In genomic region chr2:15766303-15766861, GRCh38 we compare ENCODE assay signal across 1 cellular context.
TF ChIP-seq lines count a peak whose summit lies in the region.

No MANE protein-coding gene starts in this region.

TF ChIP-seq in HepG2, 621 proteins besides CTCF, POLR2A, EP300 and RAD21 (continued from another document and continues in another):
- no peak for TF ChIP-seq SATB2 (CRISPR knock-in tag; IDR thresholded peaks at IDR 0.05)
- TF ChIP-seq FIP1L1 (IDR thresholded peaks at IDR 0.05; ENCODE audit: borderline replicate concordance, insufficient read depth, low read depth, low read length) = no peak
- peak; percentile 57 for TF ChIP-seq CEBPG (CRISPR knock-in tag; IDR thresholded peaks at IDR 0.05)
- no peak for TF ChIP-seq PRDM4 (CRISPR knock-in tag; IDR thresholded peaks at IDR 0.05; ENCODE audit: borderline replicate concordance)
- no peak for TF ChIP-seq ZNF275 (CRISPR knock-in tag; IDR thresholded peaks at IDR 0.05; ENCODE audit: borderline replicate concordance)
- TF ChIP-seq ZNF557 (CRISPR knock-in tag; IDR thresholded peaks at IDR 0.05) = no peak
- no peak for TF ChIP-seq NFYB (CRISPR knock-in tag; IDR thresholded peaks at IDR 0.05)
- TF ChIP-seq ZNF264 (CRISPR knock-in tag; IDR thresholded peaks at IDR 0.05) = peak; percentile 69
- TF ChIP-seq, protein P1, sequence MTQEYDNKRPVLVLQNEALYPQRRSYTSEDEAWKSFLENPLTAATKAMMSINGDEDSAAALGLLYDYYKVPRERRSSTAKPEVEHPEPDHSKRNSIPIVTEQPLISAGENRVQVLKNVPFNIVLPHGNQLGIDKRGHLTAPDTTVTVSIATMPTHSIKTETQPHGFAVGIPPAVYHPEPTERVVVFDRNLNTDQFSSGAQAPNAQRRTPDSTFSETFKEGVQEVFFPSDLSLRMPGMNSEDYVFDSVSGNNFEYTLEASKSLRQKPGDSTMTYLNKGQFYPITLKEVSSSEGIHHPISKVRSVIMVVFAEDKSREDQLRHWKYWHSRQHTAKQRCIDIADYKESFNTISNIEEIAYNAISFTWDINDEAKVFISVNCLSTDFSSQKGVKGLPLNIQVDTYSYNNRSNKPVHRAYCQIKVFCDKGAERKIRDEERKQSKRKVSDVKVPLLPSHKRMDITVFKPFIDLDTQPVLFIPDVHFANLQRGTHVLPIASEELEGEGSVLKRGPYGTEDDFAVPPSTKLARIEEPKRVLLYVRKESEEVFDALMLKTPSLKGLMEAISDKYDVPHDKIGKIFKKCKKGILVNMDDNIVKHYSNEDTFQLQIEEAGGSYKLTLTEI (CRISPR knock-in tag; conservative IDR thresholded peaks at IDR 0.05) = no peak
- TF ChIP-seq ZNF318 (CRISPR knock-in tag; IDR thresholded peaks at IDR 0.05) = no peak
- TF ChIP-seq CBFB (CRISPR knock-in tag; IDR thresholded peaks at IDR 0.05) = peak; percentile 96
- TF ChIP-seq FOXA1 (IDR thresholded peaks at IDR 0.05) = peak; percentile 66
- peak; percentile 98 for TF ChIP-seq FOXA1 (CRISPR knock-in tag; IDR thresholded peaks at IDR 0.05)
- peak; percentile 35; the same call in 1 of the 2 replicates for TF ChIP-seq PHF8 (CRISPR knock-in tag; IDR thresholded peaks at IDR 0.05)
- no peak for TF ChIP-seq AHR (CRISPR knock-in tag; IDR thresholded peaks at IDR 0.05)
- peak; percentile 100 for TF ChIP-seq NR2F2 (IDR thresholded peaks at IDR 0.05; ENCODE audit: borderline replicate concordance, low read depth)
- TF ChIP-seq ZNF256 (CRISPR knock-in tag; conservative IDR thresholded peaks at IDR 0.05) = no peak
- TF ChIP-seq ZNF703 (CRISPR knock-in tag; IDR thresholded peaks at IDR 0.05; ENCODE audit: borderline replicate concordance) = peak; percentile 100
- TF ChIP-seq, protein P2, sequence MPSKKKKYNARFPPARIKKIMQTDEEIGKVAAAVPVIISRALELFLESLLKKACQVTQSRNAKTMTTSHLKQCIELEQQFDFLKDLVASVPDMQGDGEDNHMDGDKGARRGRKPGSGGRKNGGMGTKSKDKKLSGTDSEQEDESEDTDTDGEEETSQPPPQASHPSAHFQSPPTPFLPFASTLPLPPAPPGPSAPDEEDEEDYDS (CRISPR knock-in tag; IDR thresholded peaks at IDR 0.05) = no peak
- no peak for TF ChIP-seq SIN3B (IDR thresholded peaks at IDR 0.05; ENCODE audit: low read length)
- no peak for TF ChIP-seq ZNF790 (CRISPR knock-in tag; IDR thresholded peaks at IDR 0.05; ENCODE audit: borderline replicate concordance)
- TF ChIP-seq SIX1 (CRISPR knock-in tag; IDR thresholded peaks at IDR 0.05; ENCODE audit: borderline replicate concordance) = peak; percentile 87
- no peak for TF ChIP-seq ZNF879 (CRISPR knock-in tag; IDR thresholded peaks at IDR 0.05)
- no peak for TF ChIP-seq ATAD3A (CRISPR knock-in tag; IDR thresholded peaks at IDR 0.05)
- peak; percentile 49; the same call in 1 of the 2 replicates for TF ChIP-seq ARID4A (CRISPR knock-in tag; IDR thresholded peaks at IDR 0.05; ENCODE audit: borderline replicate concordance)
- TF ChIP-seq TOE1 (CRISPR knock-in tag; IDR thresholded peaks at IDR 0.05) = peak; percentile 89; the same call in 1 of the 2 replicates
- TF ChIP-seq PREB (CRISPR knock-in tag; IDR thresholded peaks at IDR 0.05) = no peak
- TF ChIP-seq ZNF232 (CRISPR knock-in tag; IDR thresholded peaks at IDR 0.05; ENCODE audit: borderline replicate concordance) = no peak
- TF ChIP-seq SCMH1 (CRISPR knock-in tag; IDR thresholded peaks at IDR 0.05; ENCODE audit: borderline replicate concordance) = no peak
- TF ChIP-seq, protein P3, sequence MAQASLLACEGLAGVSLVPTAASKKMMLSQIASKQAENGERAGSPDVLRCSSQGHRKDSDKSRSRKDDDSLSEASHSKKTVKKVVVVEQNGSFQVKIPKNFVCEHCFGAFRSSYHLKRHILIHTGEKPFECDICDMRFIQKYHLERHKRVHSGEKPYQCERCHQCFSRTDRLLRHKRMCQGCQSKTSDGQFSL (CRISPR knock-in tag; IDR thresholded peaks at IDR 0.05) = peak; percentile 88; the same call in 1 of the 2 replicates
- no peak for TF ChIP-seq CHD4 (IDR thresholded peaks at IDR 0.05; ENCODE audit: borderline replicate concordance, low read length)
- no peak for TF ChIP-seq E2F1 (CRISPR knock-in tag; IDR thresholded peaks at IDR 0.05)
- TF ChIP-seq ZNF674 (CRISPR knock-in tag; IDR thresholded peaks at IDR 0.05; ENCODE audit: low read depth) = no peak
- TF ChIP-seq XRCC5 (optimal IDR thresholded peaks at IDR 0.05; ENCODE audit: low read length) = no peak
- no peak for TF ChIP-seq ZNF619 (CRISPR knock-in tag; IDR thresholded peaks at IDR 0.05)
